ENCODE assay signal across 1 cellular context in genomic region chr19:4811328-4812131, GRCh38.
A peak's percentile ranks its signal among the peaks of the same experiment; 100 is the strongest.
TF ChIP-seq lines count a peak whose summit lies in the region.

No MANE protein-coding gene starts in this region.

TF ChIP-seq in HepG2, 621 proteins besides CTCF, POLR2A, EP300 and RAD21 (continued from another document and continues in another):
- TF ChIP-seq SP140L (CRISPR knock-in tag; IDR thresholded peaks at IDR 0.05; ENCODE audit: borderline replicate concordance) (no peak), ZNF30 (CRISPR knock-in tag; IDR thresholded peaks at IDR 0.05) (no peak), MED8 (CRISPR knock-in tag; IDR thresholded peaks at IDR 0.05; ENCODE audit: insufficient replicate concordance) (no peak), ZBTB7B (CRISPR knock-in tag; IDR thresholded peaks at IDR 0.05) (peak; percentile 68), ZZZ3 (CRISPR knock-in tag; IDR thresholded peaks at IDR 0.05; ENCODE audit: borderline replicate concordance) (no peak), ZNF678 (CRISPR knock-in tag; IDR thresholded peaks at IDR 0.05) (no peak), SMAD1 (CRISPR knock-in tag; IDR thresholded peaks at IDR 0.05; ENCODE audit: borderline replicate concordance, low read depth) (no peak), ERF (CRISPR knock-in tag; IDR thresholded peaks at IDR 0.05) (0 out of 2 replicates have a peak, but pooled peaks have one; percentile 53), ZMYM4 (CRISPR knock-in tag; IDR thresholded peaks at IDR 0.05) (peak; percentile 22; the same call in 1 of the 2 replicates), ZNF550 (CRISPR knock-in tag; IDR thresholded peaks at IDR 0.05; ENCODE audit: borderline replicate concordance) (no peak), ZNF260 (CRISPR knock-in tag; IDR thresholded peaks at IDR 0.05; ENCODE audit: borderline replicate concordance, low read depth) (no peak), FOSL2 (CRISPR knock-in tag; IDR thresholded peaks at IDR 0.05) (peak; percentile 33; the same call in 1 of the 2 replicates), ZNF17 (CRISPR knock-in tag; IDR thresholded peaks at IDR 0.05) (no peak), ZNF552 (CRISPR knock-in tag; IDR thresholded peaks at IDR 0.05; ENCODE audit: borderline replicate concordance) (no peak), ZMYM3 (CRISPR knock-in tag; IDR thresholded peaks at IDR 0.05) (peak; percentile 98), NFKB2 (CRISPR knock-in tag; IDR thresholded peaks at IDR 0.05; ENCODE audit: borderline replicate concordance) (peak; percentile 38; the same call in 1 of the 2 replicates), SOX6 (IDR thresholded peaks at IDR 0.05) (no peak), SOX6 (CRISPR knock-in tag; IDR thresholded peaks at IDR 0.05) (0 out of 2 replicates have a peak, but pooled peaks have one; percentile 10), ZFAT (CRISPR knock-in tag; conservative IDR thresholded peaks at IDR 0.05) (no peak), ZNF644 (CRISPR knock-in tag; IDR thresholded peaks at IDR 0.05; ENCODE audit: low read depth) (0 out of 2 replicates have a peak, but pooled peaks have one; percentile 14), PPARG (CRISPR knock-in tag; conservative IDR thresholded peaks at IDR 0.05) (no peak), ZNF18 (CRISPR knock-in tag; IDR thresholded peaks at IDR 0.05; ENCODE audit: insufficient replicate concordance) (no peak), ZFP91 (CRISPR knock-in tag; IDR thresholded peaks at IDR 0.05; ENCODE audit: borderline replicate concordance) (peak; percentile 23; the same call in 1 of the 2 replicates), MXD4 (CRISPR knock-in tag; IDR thresholded peaks at IDR 0.05) (0 out of 2 replicates have a peak, but pooled peaks have one; percentile 33), ATF2 (CRISPR knock-in tag; IDR thresholded peaks at IDR 0.05) (no peak), ZNF251 (CRISPR knock-in tag; IDR thresholded peaks at IDR 0.05) (no peak), STAG1 (CRISPR knock-in tag; IDR thresholded peaks at IDR 0.05) (peak; percentile 71), SMAD3 (CRISPR knock-in tag; IDR thresholded peaks at IDR 0.05) (no peak), MEIS2 (CRISPR knock-in tag; IDR thresholded peaks at IDR 0.05) (no peak), KAT2B (IDR thresholded peaks at IDR 0.05; ENCODE audit: borderline replicate concordance, low read depth, low read length) (no peak), GATAD1 (CRISPR knock-in tag; IDR thresholded peaks at IDR 0.05) (no peak), ZBTB7A (CRISPR knock-in tag; IDR thresholded peaks at IDR 0.05) (0 out of 2 replicates have a peak, but pooled peaks have one; percentile 54), ZNF891 (CRISPR knock-in tag; IDR thresholded peaks at IDR 0.05) (peak; percentile 22; the same call in 1 of the 2 replicates), AHDC1 (CRISPR knock-in tag; IDR thresholded peaks at IDR 0.05; ENCODE audit: borderline replicate concordance) (no peak), PCBP1 (IDR thresholded peaks at IDR 0.05; ENCODE audit: borderline replicate concordance, low read depth, low read length) (peak; percentile 97), FOXA1 (IDR thresholded peaks at IDR 0.05) (no peak), FOXA1 (CRISPR knock-in tag; IDR thresholded peaks at IDR 0.05) (peak; percentile 17; the same call in 1 of the 2 replicates), ZGPAT (CRISPR knock-in tag; IDR thresholded peaks at IDR 0.05) (peak; percentile 35; the same call in 1 of the 2 replicates), ETV5 (CRISPR knock-in tag; IDR thresholded peaks at IDR 0.05; ENCODE audit: borderline replicate concordance) (no peak)
- TF ChIP-seq, protein P1, sequence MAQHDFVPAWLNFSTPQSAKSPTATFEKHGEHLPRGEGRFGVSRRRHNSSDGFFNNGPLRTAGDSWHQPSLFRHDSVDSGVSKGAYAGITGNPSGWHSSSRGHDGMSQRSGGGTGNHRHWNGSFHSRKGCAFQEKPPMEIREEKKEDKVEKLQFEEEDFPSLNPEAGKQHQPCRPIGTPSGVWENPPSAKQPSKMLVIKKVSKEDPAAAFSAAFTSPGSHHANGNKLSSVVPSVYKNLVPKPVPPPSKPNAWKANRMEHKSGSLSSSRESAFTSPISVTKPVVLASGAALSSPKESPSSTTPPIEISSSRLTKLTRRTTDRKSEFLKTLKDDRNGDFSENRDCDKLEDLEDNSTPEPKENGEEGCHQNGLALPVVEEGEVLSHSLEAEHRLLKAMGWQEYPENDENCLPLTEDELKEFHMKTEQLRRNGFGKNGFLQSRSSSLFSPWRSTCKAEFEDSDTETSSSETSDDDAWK (CRISPR knock-in tag; IDR thresholded peaks at IDR 0.05): no peak
- TF ChIP-seq, protein P2, sequence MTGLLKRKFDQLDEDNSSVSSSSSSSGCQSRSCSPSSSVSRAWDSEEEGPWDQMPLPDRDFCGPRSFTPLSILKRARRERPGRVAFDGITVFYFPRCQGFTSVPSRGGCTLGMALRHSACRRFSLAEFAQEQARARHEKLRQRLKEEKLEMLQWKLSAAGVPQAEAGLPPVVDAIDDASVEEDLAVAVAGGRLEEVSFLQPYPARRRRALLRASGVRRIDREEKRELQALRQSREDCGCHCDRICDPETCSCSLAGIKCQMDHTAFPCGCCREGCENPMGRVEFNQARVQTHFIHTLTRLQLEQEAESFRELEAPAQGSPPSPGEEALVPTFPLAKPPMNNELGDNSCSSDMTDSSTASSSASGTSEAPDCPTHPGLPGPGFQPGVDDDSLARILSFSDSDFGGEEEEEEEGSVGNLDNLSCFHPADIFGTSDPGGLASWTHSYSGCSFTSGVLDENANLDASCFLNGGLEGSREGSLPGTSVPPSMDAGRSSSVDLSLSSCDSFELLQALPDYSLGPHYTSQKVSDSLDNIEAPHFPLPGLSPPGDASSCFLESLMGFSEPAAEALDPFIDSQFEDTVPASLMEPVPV (CRISPR knock-in tag; IDR thresholded peaks at IDR 0.05): no peak
- TF ChIP-seq, protein P3, sequence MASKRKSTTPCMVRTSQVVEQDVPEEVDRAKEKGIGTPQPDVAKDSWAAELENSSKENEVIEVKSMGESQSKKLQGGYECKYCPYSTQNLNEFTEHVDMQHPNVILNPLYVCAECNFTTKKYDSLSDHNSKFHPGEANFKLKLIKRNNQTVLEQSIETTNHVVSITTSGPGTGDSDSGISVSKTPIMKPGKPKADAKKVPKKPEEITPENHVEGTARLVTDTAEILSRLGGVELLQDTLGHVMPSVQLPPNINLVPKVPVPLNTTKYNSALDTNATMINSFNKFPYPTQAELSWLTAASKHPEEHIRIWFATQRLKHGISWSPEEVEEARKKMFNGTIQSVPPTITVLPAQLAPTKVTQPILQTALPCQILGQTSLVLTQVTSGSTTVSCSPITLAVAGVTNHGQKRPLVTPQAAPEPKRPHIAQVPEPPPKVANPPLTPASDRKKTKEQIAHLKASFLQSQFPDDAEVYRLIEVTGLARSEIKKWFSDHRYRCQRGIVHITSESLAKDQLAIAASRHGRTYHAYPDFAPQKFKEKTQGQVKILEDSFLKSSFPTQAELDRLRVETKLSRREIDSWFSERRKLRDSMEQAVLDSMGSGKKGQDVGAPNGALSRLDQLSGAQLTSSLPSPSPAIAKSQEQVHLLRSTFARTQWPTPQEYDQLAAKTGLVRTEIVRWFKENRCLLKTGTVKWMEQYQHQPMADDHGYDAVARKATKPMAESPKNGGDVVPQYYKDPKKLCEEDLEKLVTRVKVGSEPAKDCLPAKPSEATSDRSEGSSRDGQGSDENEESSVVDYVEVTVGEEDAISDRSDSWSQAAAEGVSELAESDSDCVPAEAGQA (IDR thresholded peaks at IDR 0.05; ENCODE audit: low read depth): no peak
- TF ChIP-seq, protein P3 (CRISPR knock-in tag; IDR thresholded peaks at IDR 0.05; ENCODE audit: borderline replicate concordance): no peak
